8 cellular contexts compared by ENCODE assay signal in genomic region chr19:17078920-17079709, GRCh38. TPM values are rescaled to one million over a fixed set of nuclear protein-coding genes. Genes with fewer than 3 reads are reported as not detected.
DNase-seq lines count a peak whose midpoint lies in the region; ATAC-seq and TF ChIP-seq lines count a peak whose summit lies in the region.

No MANE protein-coding gene starts in this region.

- peak overlapping the region; percentile 68 for H3K4me3 ChIP-seq in AG10803 (ENCODE audit: low read length)

- intact Hi-C loops in natural killer cell (cut with micrococcal nuclease): no loop called here

- DNase-seq in AG10803 (ENCODE audit: low read depth) (no peak), LHCN-M2 (ENCODE audit: low read depth) (peak; percentile 8), chondrocyte (ENCODE audit: low spot score) (no peak), natural killer cell (no peak), NCI-H1930 (lab: John Stamatoyannopoulos, UW) (no peak), NCI-H187 (lab: John Stamatoyannopoulos, UW) (no peak), NCI-H1092 treated with DMSO at 0.1 percent for 48 hours (lab: John Stamatoyannopoulos, UW) (no peak)

- H3K36me3 Mint-ChIP-seq in chondrocyte (ENCODE audit: low read depth) (no peaks in the 10 kb centered on the region), natural killer cell (no peaks in the 10 kb centered on the region)

- H3K4me3 Mint-ChIP-seq in chondrocyte (ENCODE audit: unreplicated experiment) (peak overlapping the region; percentile 71), natural killer cell (peak overlapping the region; percentile 74)

- H3K27ac Mint-ChIP-seq in chondrocyte (ENCODE audit: unreplicated experiment) (peak overlapping the region; percentile 97), natural killer cell (peak overlapping the region; percentile 75 to 88)

- H3K9me3 Mint-ChIP-seq in chondrocyte (ENCODE audit: low read depth): no peaks in the 10 kb centered on the region
- H3K9me3 Mint-ChIP-seq in natural killer cell: no peaks in the 10 kb centered on the region

- TF ChIP-seq CTCF in AG10803 (conservative IDR thresholded peaks at IDR 0.05; ENCODE audit: low read length) (no peak), chondrocyte (IDR thresholded peaks at IDR 0.05) (no peak), natural killer cell (IDR thresholded peaks at IDR 0.05) (no peak)

- H3K27me3 Mint-ChIP-seq in chondrocyte (ENCODE audit: low read depth) (no peaks in the 10 kb centered on the region), natural killer cell (ENCODE audit: low read depth in 2 of 2) (no peaks in the 10 kb centered on the region)

- ATAC-seq in natural killer cell (no peak), HG03439 (IDR thresholded peaks at IDR 0.05; ENCODE audit: unreplicated experiment) (no peak)

- peaks cover 65% of the 10 kb centered on the region for H3K4me1 Mint-ChIP-seq in chondrocyte (ENCODE audit: low read depth)
- peaks cover 59 to 79% of the 10 kb centered on the region in 2 donors for H3K4me1 Mint-ChIP-seq in natural killer cell

RNA-seq across cellular contexts. Expression of gene MYO9B, which starts 3.5 kb away (rescaled TPM):
- total RNA-seq in LHCN-M2 (2014; rRNA removed): 50.7 and 52.1 TPM in 2 replicates
- polyA plus RNA-seq in LHCN-M2 (2012): 48.8 TPM
- total RNA-seq in chondrocyte: 90.8 to 98.1 TPM (median 94.6 TPM) in 3 replicates
- 100 to 1,000 TPM; 321 to 378 (median 365) TPM for total RNA-seq in natural killer cell

RNA-seq across cellular contexts. Expression of gene HAUS8, which starts 3.9 kb away (rescaled TPM):
- total RNA-seq in LHCN-M2 (2014; rRNA removed) (16.3 and 19.8 TPM in 2 replicates), chondrocyte (7.8 to 9.5 TPM (median 8.2 TPM) in 3 replicates), natural killer cell (10 to 100 TPM; 10.3 to 13.5 (median 10.4) TPM)
- 14.4 TPM for polyA plus RNA-seq in LHCN-M2 (2012)

RNA-seq across cellular contexts. Expression of gene CPAMD8, which starts 52.5 kb away (rescaled TPM):
- total RNA-seq in LHCN-M2 (2014; rRNA removed) (0.11 TPM in 1 of 2 replicates, not detected in the other), chondrocyte (4.9 to 10.6 TPM (median 6.1 TPM) in 3 replicates), natural killer cell (1 to 10 TPM; 3.6 to 4.9 (median 4.7) TPM)
- 0.09 TPM for polyA plus RNA-seq in LHCN-M2 (2012)
